15 cellular contexts compared by ENCODE assay signal in genomic region chr15:52667597-52667996, GRCh38. TPM values are rescaled to one million over a fixed set of nuclear protein-coding genes. Genes with fewer than 3 reads are reported as not detected.
A peak's percentile ranks its signal among the peaks of the same experiment; 100 is the strongest.
DNase-seq lines count a peak whose midpoint lies in the region; ATAC-seq and TF ChIP-seq lines count a peak whose summit lies in the region.
"Had no signal": no experiment of that assay in that cellular context is flagged by ENCODE, and none has a peak within 500 bp of the region (broad histone marks: within the 10 kb centered on the region; RNA-seq: fewer than 3 reads in every experiment).

No MANE protein-coding gene starts in this region.

- H3K4me1 Mint-ChIP-seq in WTC11: peaks cover 9% of the 10 kb centered on the region
- H3K4me1 Mint-ChIP-seq in CD8-positive, alpha-beta T cell (ENCODE audit: low read depth): peaks cover 38% of the 10 kb centered on the region
- H3K4me1 Mint-ChIP-seq in type B pancreatic cell (ENCODE audit: unreplicated experiment): no peaks in the 10 kb centered on the region

- H3K9me3 ChIP-seq in RWPE2 (ENCODE audit: severe bottlenecking): no peaks in the 10 kb centered on the region
- H3K9me3 ChIP-seq in CD8-positive, alpha-beta T cell (ENCODE audit: low read length): no peaks in the 10 kb centered on the region
- H3K9me3 ChIP-seq: left lung, suprapubic skin had no signal

- H3K4me3 Mint-ChIP-seq in WTC11 (no peak overlapping the region), type B pancreatic cell (no peak overlapping the region)
- no peak overlapping the region for H3K4me3 Mint-ChIP-seq in CD8-positive, alpha-beta T cell

- peaks cover 37% of the 10 kb centered on the region for H3K36me3 ChIP-seq in RWPE2 (ENCODE audit: low read depth)
- peaks cover 49% of the 10 kb centered on the region for H3K36me3 ChIP-seq in CD8-positive, alpha-beta T cell (ENCODE audit: insufficient read depth, low read length)

- no peaks in the 10 kb centered on the region for H3K4me1 ChIP-seq in RWPE2 (ENCODE audit: insufficient read depth, poor library complexity, severe bottlenecking)
- H3K4me1 ChIP-seq in CD8-positive, alpha-beta T cell (ENCODE audit: insufficient read depth, low read length): no peaks in the 10 kb centered on the region
- H3K4me1 ChIP-seq: suprapubic skin had no signal

- no peak for TF ChIP-seq CTCF in RWPE2 (IDR thresholded peaks at IDR 0.05; ENCODE audit: poor library complexity, severe bottlenecking)
- no peak for TF ChIP-seq CTCF in WTC11 (IDR thresholded peaks at IDR 0.05)
- TF ChIP-seq CTCF in CD8-positive, alpha-beta T cell (IDR thresholded peaks at IDR 0.05): no peak
- no peak for TF ChIP-seq CTCF in type B pancreatic cell (conservative IDR thresholded peaks at IDR 0.05)

- H3K27ac Mint-ChIP-seq in WTC11: no peak overlapping the region
- H3K27ac Mint-ChIP-seq in CD8-positive, alpha-beta T cell: no peak overlapping the region
- H3K27ac Mint-ChIP-seq in type B pancreatic cell: no peak overlapping the region
- H3K27ac Mint-ChIP-seq: activated naive CD4-positive, alpha-beta T cell treated with anti-CD3 and anti-CD28 coated beads, Interleukin-2, amount 50 U/mL, for 72 hours had no signal

- H3K27me3 Mint-ChIP-seq in WTC11 (ENCODE audit: low read depth) (no peaks in the 10 kb centered on the region), type B pancreatic cell (no peaks in the 10 kb centered on the region)
- H3K27me3 Mint-ChIP-seq in CD8-positive, alpha-beta T cell (ENCODE audit: low read depth): no peaks in the 10 kb centered on the region

- POLR2A ChIA-PET in WTC11 (lab: Charles Lee): no interaction called here
- POLR2A ChIA-PET in CD8-positive, alpha-beta T cell (lab: Charles Lee): interaction anchor here (1.5 kb wide), 1 partner anchor 9 kb away, joined by 4 read pairs; no protein-coding TSS in a partner anchor

- no peak overlapping the region for H3K4me3 ChIP-seq in RWPE2 (ENCODE audit: severe bottlenecking)
- H3K4me3 ChIP-seq in CD8-positive, alpha-beta T cell (ENCODE audit: low read depth, low read length): no peak overlapping the region
- H3K4me3 ChIP-seq: left lung, suprapubic skin had no signal

- H3K27me3 ChIP-seq in RWPE2 (ENCODE audit: insufficient read depth, poor library complexity, severe bottlenecking): no peaks in the 10 kb centered on the region
- no peaks in the 10 kb centered on the region for H3K27me3 ChIP-seq in CD8-positive, alpha-beta T cell (ENCODE audit: insufficient read depth, low read length)
- H3K27me3 ChIP-seq: left lung, suprapubic skin had no signal

- no peak overlapping the region for H3K27ac ChIP-seq in RWPE2 (ENCODE audit: poor library complexity, severe bottlenecking)
- no peak overlapping the region for H3K27ac ChIP-seq in CD8-positive, alpha-beta T cell (ENCODE audit: low read depth, low read length)
- H3K27ac ChIP-seq: left lung, suprapubic skin had no signal

- peak; percentile 82 for ATAC-seq in GM18502 (IDR thresholded peaks at IDR 0.05; ENCODE audit: poor library complexity, unreplicated experiment)
- peak; percentile 73 for ATAC-seq in GM19452 (IDR thresholded peaks at IDR 0.05; ENCODE audit: unreplicated experiment)
- peak; percentile 85 for ATAC-seq in HG02885 (IDR thresholded peaks at IDR 0.05; ENCODE audit: poor library complexity, unreplicated experiment)
- peak; percentile 49; the same call in 2 of the 3 replicates for ATAC-seq in RWPE2 (ENCODE audit: low read depth)
- ATAC-seq in WTC11: no peak
- ATAC-seq in CD8-positive, alpha-beta T cell: no peak
- ATAC-seq: left lung had no signal

- H3K36me3 Mint-ChIP-seq in WTC11 (peaks cover 4% of the 10 kb centered on the region), type B pancreatic cell (peaks cover 48% of the 10 kb centered on the region)
- H3K36me3 Mint-ChIP-seq in CD8-positive, alpha-beta T cell: peaks cover 85% of the 10 kb centered on the region

- intact Hi-C loops in CD8-positive, alpha-beta T cell (cut with DNase I, micrococcal nuclease): no loop called here

- no peak for DNase-seq in RWPE2 (ENCODE audit: low spot score)
- no peak for DNase-seq in WTC11 (ENCODE audit: low spot score)
- no peak for DNase-seq in CD8-positive, alpha-beta T cell
- DNase-seq in stimulated activated CD8-positive, alpha-beta memory T cell treated with anti-CD3 and anti-CD28 coated beads, Interleukin-4, amount 100 ng/mL, for 48 hours: no peak
- DNase-seq in type B pancreatic cell (ENCODE audit: extremely low spot score, unreplicated experiment): no peak
- DNase-seq: dermis blood vessel endothelial cell; left lung; NCI-H1092; NCI-H774; stimulated activated CD4-positive, alpha-beta T cell treated with anti-CD3 and anti-CD28 coated beads, Interleukin-4, amount 100 ng/mL, for 24 hours had no signal

- CTCF ChIA-PET in WTC11 (lab: Charles Lee): no interaction called here
- CTCF ChIA-PET in CD8-positive, alpha-beta T cell (lab: Charles Lee): no interaction called here

- H3K9me3 Mint-ChIP-seq in WTC11 (no peaks in the 10 kb centered on the region), type B pancreatic cell (no peaks in the 10 kb centered on the region)
- H3K9me3 Mint-ChIP-seq in CD8-positive, alpha-beta T cell: no peaks in the 10 kb centered on the region
- H3K9me3 Mint-ChIP-seq: activated naive CD4-positive, alpha-beta T cell treated with anti-CD3 and anti-CD28 coated beads, Interleukin-2, amount 50 U/mL, for 72 hours had no signal

TF ChIP-seq in WTC11, 78 proteins besides CTCF, POLR2A, EP300 and RAD21 (continues in another document):
- TF ChIP-seq ATF2 (CRISPR knock-in tag; IDR thresholded peaks at IDR 0.05; ENCODE audit: borderline replicate concordance, low read depth) (no peak), ZNF425 (CRISPR knock-in tag; conservative IDR thresholded peaks at IDR 0.05) (no peak), TP53 (CRISPR knock-in tag; IDR thresholded peaks at IDR 0.05) (no peak), FOXK1 (CRISPR knock-in tag; IDR thresholded peaks at IDR 0.05) (no peak), ZNF512 (CRISPR knock-in tag; IDR thresholded peaks at IDR 0.05; ENCODE audit: borderline replicate concordance) (no peak), MXD4 (CRISPR knock-in tag; IDR thresholded peaks at IDR 0.05; ENCODE audit: borderline replicate concordance) (no peak), NFATC4 (CRISPR knock-in tag; IDR thresholded peaks at IDR 0.05) (no peak), ATF6 (CRISPR knock-in tag; IDR thresholded peaks at IDR 0.05) (no peak)

RNA-seq across cellular contexts. Expression of gene ATOSA, which starts 11.6 kb away (rescaled TPM):
- 11.8 to 13.2 TPM (median 11.9 TPM) in 3 replicates for total RNA-seq in WTC11 (2021)
- 100 to 1,000 TPM; 133 to 134 TPM for total RNA-seq in CD8-positive, alpha-beta T cell
- total RNA-seq in type B pancreatic cell (ENCODE audit: low replicate concordance): 35.4 and 37.7 TPM in 2 replicates

Comparison
In these comparisons a context has a peak if more than half of its experiments do, and no peak if none do; other contexts are left out.
1. ATAC-seq: peak in GM18502 (single experiment), GM19452 (single experiment), HG02885 (single experiment) and RWPE2 (single experiment); none in WTC11 (single experiment) and CD8-positive, alpha-beta T cell (single experiment).